8 cellular contexts compared by ENCODE assay signal in genomic region chr1:237851209-237851845, GRCh38. TPM values are rescaled to one million over a fixed set of nuclear protein-coding genes. Genes with fewer than 3 reads are reported as not detected.
DNase-seq lines count a peak whose midpoint lies in the region; ATAC-seq and TF ChIP-seq lines count a peak whose summit lies in the region.

No MANE protein-coding gene starts in this region.

- peak; percentile 84 for ATAC-seq in GM23338
- no peak for ATAC-seq in activated CD8-positive, alpha-beta T cell treated with anti-CD3 and anti-CD28 coated beads, Interleukin-2, amount 10 ng/mL, durations not matched to agents 7 days and 5 days
- no peak for ATAC-seq in HG02973 (IDR thresholded peaks at IDR 0.05; ENCODE audit: unreplicated experiment)

- H3F3A ChIP-seq in GM23338 (replicated peaks; ENCODE audit: low read depth): no peaks in the 10 kb centered on the region

- H3K27me3 Mint-ChIP-seq in GM23338 (ENCODE audit: insufficient read depth, low read depth, poor library complexity): no peaks in the 10 kb centered on the region
- H3K27me3 Mint-ChIP-seq in activated CD8-positive, alpha-beta T cell treated with anti-CD3 and anti-CD28 coated beads, Interleukin-2, amount 10 ng/mL, durations not matched to agents 7 days and 5 days (ENCODE audit: low read depth): no peaks in the 10 kb centered on the region
- no peaks in the 10 kb centered on the region for H3K27me3 Mint-ChIP-seq in activated T-helper 2 cell treated with anti-CD3 and anti-CD28 coated beads, Interferon-gamma antibody, Interleukin-2, Interleukin-4, amounts not matched to agents 10 μg/mL and 5 μg/mL and 100 μg/mL, durations not matched to agents 14 hours and 24 hours and 36 hours (ENCODE audit: low read depth)

- no peak overlapping the region for H3K4me3 Mint-ChIP-seq in GM23338
- H3K4me3 Mint-ChIP-seq in activated CD8-positive, alpha-beta T cell treated with anti-CD3 and anti-CD28 coated beads, Interleukin-2, amount 10 ng/mL, durations not matched to agents 7 days and 5 days: no peak overlapping the region
- no peak overlapping the region for H3K4me3 Mint-ChIP-seq in activated T-helper 2 cell treated with anti-CD3 and anti-CD28 coated beads, Interferon-gamma antibody, Interleukin-2, Interleukin-4, amounts not matched to agents 10 μg/mL and 5 μg/mL and 100 μg/mL, durations not matched to agents 14 hours and 24 hours and 36 hours (ENCODE audit: low read depth)

- intact Hi-C loops in activated T-helper 2 cell treated with anti-CD3 and anti-CD28 coated beads, Interferon-gamma antibody, Interleukin-2, Interleukin-4, amounts not matched to agents 10 μg/mL and 5 μg/mL and 100 μg/mL, durations not matched to agents 14 hours and 24 hours and 36 hours (cut with micrococcal nuclease): no loop called here

- peak; percentile 77 for DNase-seq in D341Med (ENCODE audit: low spot score)
- peak; percentile 91 for DNase-seq in GM23338 (ENCODE audit: low spot score)
- peak; percentile 43 for DNase-seq in NCI-H2081 treated with DMSO at 0.1 percent for 48 hours (lab: John Stamatoyannopoulos, UW)
- peak; percentile 23 for DNase-seq in activated CD8-positive, alpha-beta T cell treated with anti-CD3 and anti-CD28 coated beads, Interleukin-2, amount 10 ng/mL, durations not matched to agents 7 days and 5 days
- DNase-seq in kidney epithelial cell (ENCODE audit: low read depth): peak; percentile 14
- DNase-seq in NCI-H146 treated with DMSO at 0.1 percent for 48 hours (lab: John Stamatoyannopoulos, UW; ENCODE audit: unreplicated experiment): no peak
- no peak for DNase-seq in activated T-helper 2 cell treated with anti-CD3 and anti-CD28 coated beads, Interferon-gamma antibody, Interleukin-2, Interleukin-4, amounts not matched to agents 10 μg/mL and 5 μg/mL and 100 μg/mL, durations not matched to agents 14 hours and 24 hours and 36 hours (ENCODE audit: low spot score)

- H3K27ac Mint-ChIP-seq in GM23338: no peak overlapping the region
- no peak overlapping the region for H3K27ac Mint-ChIP-seq in activated CD8-positive, alpha-beta T cell treated with anti-CD3 and anti-CD28 coated beads, Interleukin-2, amount 10 ng/mL, durations not matched to agents 7 days and 5 days
- H3K27ac Mint-ChIP-seq in activated T-helper 2 cell treated with anti-CD3 and anti-CD28 coated beads, Interferon-gamma antibody, Interleukin-2, Interleukin-4, amounts not matched to agents 10 μg/mL and 5 μg/mL and 100 μg/mL, durations not matched to agents 14 hours and 24 hours and 36 hours: no peak overlapping the region

- no peaks in the 10 kb centered on the region; the same call in 1 of the 2 replicates for H3K36me3 ChIP-seq in GM23338 (ENCODE audit: insufficient read depth)
- no peaks in the 10 kb centered on the region for H3K36me3 ChIP-seq in kidney epithelial cell (ENCODE audit: control insufficient read depth, insufficient read depth, low read length)

- H2AFZ ChIP-seq in GM23338: no peak overlapping the region

- no peaks in the 10 kb centered on the region for H4K20me1 ChIP-seq in GM23338 (replicated peaks; ENCODE audit: insufficient read depth)

- H3K4me2 ChIP-seq in GM23338: no peak overlapping the region

- H3K4me1 Mint-ChIP-seq in GM23338: peaks cover 5% of the 10 kb centered on the region; the same call in 2 of the 3 replicates
- no peaks in the 10 kb centered on the region for H3K4me1 Mint-ChIP-seq in activated CD8-positive, alpha-beta T cell treated with anti-CD3 and anti-CD28 coated beads, Interleukin-2, amount 10 ng/mL, durations not matched to agents 7 days and 5 days (ENCODE audit: low read depth)
- H3K4me1 Mint-ChIP-seq in activated T-helper 2 cell treated with anti-CD3 and anti-CD28 coated beads, Interferon-gamma antibody, Interleukin-2, Interleukin-4, amounts not matched to agents 10 μg/mL and 5 μg/mL and 100 μg/mL, durations not matched to agents 14 hours and 24 hours and 36 hours (ENCODE audit: low read depth): no peaks in the 10 kb centered on the region

- H3K4me1 ChIP-seq in GM23338 (ENCODE audit: insufficient read depth): no peaks in the 10 kb centered on the region; the same call in 1 of the 2 replicates

- H3K36me3 Mint-ChIP-seq in GM23338 (ENCODE audit: low read depth): peaks cover 10% of the 10 kb centered on the region; the same call in 2 of the 3 replicates
- H3K36me3 Mint-ChIP-seq in activated CD8-positive, alpha-beta T cell treated with anti-CD3 and anti-CD28 coated beads, Interleukin-2, amount 10 ng/mL, durations not matched to agents 7 days and 5 days (ENCODE audit: low read depth): no peaks in the 10 kb centered on the region
- no peaks in the 10 kb centered on the region for H3K36me3 Mint-ChIP-seq in activated T-helper 2 cell treated with anti-CD3 and anti-CD28 coated beads, Interferon-gamma antibody, Interleukin-2, Interleukin-4, amounts not matched to agents 10 μg/mL and 5 μg/mL and 100 μg/mL, durations not matched to agents 14 hours and 24 hours and 36 hours (ENCODE audit: low read depth)

- H3K27me3 ChIP-seq in GM23338 (ENCODE audit: insufficient read depth) (no peaks in the 10 kb centered on the region), kidney epithelial cell (ENCODE audit: control insufficient read depth, insufficient read depth, low read length) (no peaks in the 10 kb centered on the region)

- CTCF ChIA-PET in activated CD8-positive, alpha-beta T cell treated with anti-CD3 and anti-CD28 coated beads, Interleukin-2, amount 10 ng/mL, durations not matched to agents 7 days and 5 days (lab: Charles Lee): interaction anchor here (1.0 kb wide), 1 partner anchor 658 kb away, joined by 3 read pairs; no protein-coding TSS in a partner anchor

- H3K4me3 ChIP-seq in GM23338 (no peak overlapping the region), kidney epithelial cell (ENCODE audit: low read depth, low read length) (no peak overlapping the region)

- no peaks in the 10 kb centered on the region for H3K9me2 ChIP-seq in GM23338 (ENCODE audit: insufficient read depth)

- peaks cover 9% of the 10 kb centered on the region; the same call in 2 of the 3 replicates for H3K9me3 Mint-ChIP-seq in GM23338
- no peaks in the 10 kb centered on the region for H3K9me3 Mint-ChIP-seq in activated CD8-positive, alpha-beta T cell treated with anti-CD3 and anti-CD28 coated beads, Interleukin-2, amount 10 ng/mL, durations not matched to agents 7 days and 5 days (ENCODE audit: insufficient read depth)
- no peaks in the 10 kb centered on the region for H3K9me3 Mint-ChIP-seq in activated T-helper 2 cell treated with anti-CD3 and anti-CD28 coated beads, Interferon-gamma antibody, Interleukin-2, Interleukin-4, amounts not matched to agents 10 μg/mL and 5 μg/mL and 100 μg/mL, durations not matched to agents 14 hours and 24 hours and 36 hours

- no peaks in the 10 kb centered on the region for H3K79me2 ChIP-seq in GM23338 (replicated peaks; ENCODE audit: insufficient read depth)

- no peak overlapping the region for H3K27ac ChIP-seq in GM23338 (ENCODE audit: low read depth)

- POLR2A ChIA-PET in activated CD8-positive, alpha-beta T cell treated with anti-CD3 and anti-CD28 coated beads, Interleukin-2, amount 10 ng/mL, durations not matched to agents 7 days and 5 days (lab: Charles Lee): no interaction called here

- TF ChIP-seq CTCF in GM23338 (conservative IDR thresholded peaks at IDR 0.05; ENCODE audit: low read depth in 2 of 2) (peak; percentile 93 to 94), kidney epithelial cell (IDR thresholded peaks at IDR 0.05; ENCODE audit: insufficient read depth, low read length, poor library complexity, severe bottlenecking) (peak; percentile 85)

TF ChIP-seq in GM23338, 12 proteins besides CTCF, POLR2A, EP300 and RAD21 (continues in another document):
- no peak for TF ChIP-seq EZH2 (IDR thresholded peaks at IDR 0.05; ENCODE audit: low read depth, unreplicated experiment)
- no peak for TF ChIP-seq ETS1 (IDR thresholded peaks at IDR 0.05)

RNA-seq across cellular contexts. Expression of gene ZP4, which starts 39.4 kb away (rescaled TPM):
- not detected in 2 replicates for total RNA-seq in GM23338 (2014; rRNA removed; shearing (Covaris generic))
- polyA plus RNA-seq in GM23338 (2016; fragmentation: Nextera tagmentation; extraction: Ambion mirVana): not detected in 2 replicates
- not detected for total RNA-seq in activated CD8-positive, alpha-beta T cell treated with anti-CD3 and anti-CD28 coated beads, Interleukin-2, amount 10 ng/mL, durations not matched to agents 7 days and 5 days
- 0.07 TPM in 1 of 2 replicates, not detected in the other for total RNA-seq in kidney epithelial cell
- not detected in 2 replicates for total RNA-seq in activated T-helper 2 cell treated with anti-CD3 and anti-CD28 coated beads, Interferon-gamma antibody, Interleukin-2, Interleukin-4, amounts not matched to agents 10 μg/mL and 5 μg/mL and 100 μg/mL, durations not matched to agents 14 hours and 24 hours and 36 hours

Comparison
In these comparisons a context has a peak if more than half of its experiments do, and no peak if none do; other contexts are left out.
1. DNase-seq: peak in D341Med (single experiment), GM23338 (single experiment), NCI-H2081 treated with DMSO at 0.1 percent for 48 hours (single experiment), activated CD8-positive, alpha-beta T cell treated with anti-CD3 and anti-CD28 coated beads, Interleukin-2, amount 10 ng/mL, durations not matched to agents 7 days and 5 days (single experiment) and kidney epithelial cell (single experiment); none in NCI-H146 treated with DMSO at 0.1 percent for 48 hours (single experiment) and activated T-helper 2 cell treated with anti-CD3 and anti-CD28 coated beads, Interferon-gamma antibody, Interleukin-2, Interleukin-4, amounts not matched to agents 10 μg/mL and 5 μg/mL and 100 μg/mL, durations not matched to agents 14 hours and 24 hours and 36 hours (single experiment).